Comparison of ENCODE assay signal across 9 cellular contexts in the genomic region with DNA sequence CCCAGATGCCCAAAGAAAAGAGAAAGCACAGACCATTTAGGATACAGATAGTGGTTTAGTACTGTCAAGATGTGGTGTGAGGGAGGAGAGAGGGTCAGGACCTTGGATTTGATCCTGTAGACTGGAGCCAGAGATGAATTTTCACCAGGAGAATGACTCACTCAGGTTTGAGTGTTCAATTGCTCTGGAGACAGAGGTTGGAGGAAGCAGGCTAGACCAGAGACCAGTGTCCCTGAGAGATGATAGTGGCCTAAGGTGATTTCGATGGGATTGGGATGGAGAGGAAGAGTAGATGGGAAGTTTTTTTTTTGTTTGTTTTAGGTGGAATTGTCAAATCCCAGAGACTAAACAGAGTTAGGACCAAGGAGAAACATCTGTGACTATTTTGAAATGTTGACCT. TPM values are rescaled to one million over a fixed set of nuclear protein-coding genes. Genes with fewer than 3 reads are reported as not detected.
DNase-seq lines count a peak whose midpoint lies in the region; ATAC-seq, FAIRE-seq and TF ChIP-seq lines count a peak whose summit lies in the region.
"Had no signal": no experiment of that assay in that cellular context is flagged by ENCODE, and none has a peak within 500 bp of the region (broad histone marks: within the 10 kb centered on the region; RNA-seq: fewer than 3 reads in every experiment).

No MANE protein-coding gene starts in this region.

- H3K4me2 ChIP-seq in fibroblast of lung (ENCODE audit: extremely low read depth, insufficient read depth, low read length) (peak overlapping the region; percentile 95), neuronal stem cell (ENCODE audit: insufficient read depth, low read length, poor library complexity, severe bottlenecking) (no peak overlapping the region)

- no peak overlapping the region for H2BK5ac ChIP-seq in neuronal stem cell (ENCODE audit: low read length)

- H2AFZ ChIP-seq in fibroblast of lung (ENCODE audit: low read length) = no peak overlapping the region
- no peak overlapping the region for H2AFZ ChIP-seq in neuronal stem cell (ENCODE audit: low read length)

- no peak overlapping the region for H3K14ac ChIP-seq in neuronal stem cell (ENCODE audit: low read length)

- H2BK120ac ChIP-seq in neuronal stem cell (ENCODE audit: low read depth, low read length) = no peak overlapping the region

- H3K79me1 ChIP-seq in neuronal stem cell (ENCODE audit: low read depth, low read length) = no peaks in the 10 kb centered on the region

- no peak overlapping the region for H3K18ac ChIP-seq in neuronal stem cell (ENCODE audit: low read length)

- ATAC-seq in RWPE2 (ENCODE audit: low read depth) = no peak

- H3K27ac ChIP-seq in RWPE2 (ENCODE audit: poor library complexity, severe bottlenecking) = peak overlapping the region; percentile 83
- no peak overlapping the region for H3K27ac ChIP-seq in fibroblast of lung (ENCODE audit: insufficient read depth, low read length)
- H3K27ac ChIP-seq in small intestine (ENCODE audit: low read depth in 1 of 2, low read length in 1 of 2) = peak overlapping the region; percentile 91 to 99
- no peak overlapping the region for H3K27ac ChIP-seq in neuronal stem cell (replicated peaks; ENCODE audit: low read length)
- H3K27ac ChIP-seq: testis had no signal

- no peak overlapping the region for H2BK12ac ChIP-seq in neuronal stem cell (ENCODE audit: low read length)

- H3K79me2 ChIP-seq in fibroblast of lung (ENCODE audit: control insufficient read depth, insufficient read depth, low read length) = peaks cover 50% of the 10 kb centered on the region

- H3K4me3 ChIP-seq in RWPE2 (ENCODE audit: severe bottlenecking) (no peak overlapping the region), fibroblast of lung (replicated peaks in 1 of 4; ENCODE audit: control extremely low read depth in 1 of 4, insufficient read depth in 1 of 4, low read depth in 3 of 4, low read length in 4 of 4) (peak overlapping the region in 2 of 4 experiments; percentile 80 to 89), small intestine (ENCODE audit: low read depth in 1 of 2, low read length in 2 of 2) (peak overlapping the region in 1 of 2 donors; percentile 96), neuronal stem cell (ENCODE audit: low read length in 2 of 2) (peak overlapping the region in 1 of 2 donors; percentile 0)
- H3K4me3 ChIP-seq: testis had no signal

- peaks cover 2% of the 10 kb centered on the region for H4K20me1 ChIP-seq in fibroblast of lung (ENCODE audit: control insufficient read depth, extremely low read depth, insufficient read depth, low read length)

- no peak overlapping the region for H3K9ac ChIP-seq in fibroblast of lung (ENCODE audit: insufficient read depth, low read length)
- no peak overlapping the region for H3K9ac ChIP-seq in neuronal stem cell (ENCODE audit: low read depth, low read length, poor library complexity)

- no peak overlapping the region for H3K27ac Mint-ChIP-seq in T-helper 1 cell treated with Interleukin-12 subunit alpha and Interleukin-12 subunit beta and Interleukin-4 antibody, amounts not matched to agents 30 μg/mL and 1 μg/mL, for 36 hours

- H4K91ac ChIP-seq in neuronal stem cell (ENCODE audit: low read depth, low read length, poor library complexity) = no peak overlapping the region

- H3K36me3 ChIP-seq in RWPE2 (ENCODE audit: low read depth) (peaks cover 46% of the 10 kb centered on the region), fibroblast of lung (ENCODE audit: control insufficient read depth, insufficient read depth, low read length) (peaks cover 1% of the 10 kb centered on the region), small intestine (ENCODE audit: control insufficient read depth in 2 of 2, insufficient read depth in 2 of 2, low read length in 2 of 2) (peaks cover 0 to 2% of the 10 kb centered on the region in 2 donors), neuronal stem cell (replicated peaks in 1 of 2; ENCODE audit: control insufficient read depth in 2 of 2, insufficient read depth in 2 of 2, low read length in 2 of 2) (peaks cover 5 to 42% of the 10 kb centered on the region in 2 donors)

- H3K9me3 Mint-ChIP-seq in T-helper 1 cell treated with Interleukin-12 subunit alpha and Interleukin-12 subunit beta and Interleukin-4 antibody, amounts not matched to agents 30 μg/mL and 1 μg/mL, for 36 hours = no peaks in the 10 kb centered on the region

- DNase-seq in T-helper 1 cell (no peak), RWPE2 (ENCODE audit: low spot score) (no peak), fibroblast of lung (ENCODE audit: low read depth in 2 of 2) (peak in 1 of 2 donors; percentile 62), small intestine (peak; percentile 77), NCI-H2196 treated with DMSO at 0.1 percent for 48 hours (lab: John Stamatoyannopoulos, UW; ENCODE audit: unreplicated experiment) (no peak), neuronal stem cell (ENCODE audit: low spot score) (no peak), SHP77 (lab: John Stamatoyannopoulos, UW) (no peak)
- DNase-seq: testis had no signal

- no peak overlapping the region for H2BK15ac ChIP-seq in neuronal stem cell (ENCODE audit: low read length)

- FAIRE-seq in small intestine (lab: Jason Lieb, UNC) = no peak

- H2AK5ac ChIP-seq in neuronal stem cell (ENCODE audit: low read depth, low read length) = no peak overlapping the region

- H4K8ac ChIP-seq in neuronal stem cell (ENCODE audit: low read depth, low read length) = no peak overlapping the region

- WGBS in small intestine, 3 donors = 57 to 71% (median 71%) methylated on average over 1 of the region's 1 CpG
- WGBS in neuronal stem cell (ENCODE audit: extremely low coverage in 2 of 2, insufficient read length in 2 of 2, insufficient replicate concordance in 1 of 2), 2 donors = 100% methylated on average over 1 of the region's 1 CpG; no CpG with 5 or more reads in 1 of the 2 donors

- no peaks in the 10 kb centered on the region for H3K27me3 Mint-ChIP-seq in T-helper 1 cell treated with Interleukin-12 subunit alpha and Interleukin-12 subunit beta and Interleukin-4 antibody, amounts not matched to agents 30 μg/mL and 1 μg/mL, for 36 hours (ENCODE audit: low read depth)

- H3K27me3 ChIP-seq in RWPE2 (ENCODE audit: insufficient read depth, poor library complexity, severe bottlenecking) (no peaks in the 10 kb centered on the region), fibroblast of lung (ENCODE audit: control insufficient read depth, insufficient read depth, low read length) (no peaks in the 10 kb centered on the region), small intestine (ENCODE audit: control insufficient read depth in 2 of 2, insufficient read depth in 2 of 2, low read length in 2 of 2) (no peaks in the 10 kb centered on the region), neuronal stem cell (ENCODE audit: control insufficient read depth in 3 of 3, insufficient read depth in 3 of 3, low read depth in 1 of 3, low read length in 3 of 3) (no peaks in the 10 kb centered on the region)
- H3K27me3 ChIP-seq: testis had no signal

- peaks cover 38% of the 10 kb centered on the region for H3K4me1 Mint-ChIP-seq in T-helper 1 cell treated with Interleukin-12 subunit alpha and Interleukin-12 subunit beta and Interleukin-4 antibody, amounts not matched to agents 30 μg/mL and 1 μg/mL, for 36 hours (ENCODE audit: low read depth)

- no peak for TF ChIP-seq CTCF in RWPE2 (IDR thresholded peaks at IDR 0.05; ENCODE audit: poor library complexity, severe bottlenecking)
- no peak for TF ChIP-seq CTCF in fibroblast of lung (conservative IDR thresholded peaks at IDR 0.05 in 1 of 2, IDR thresholded peaks at IDR 0.05 in 1 of 2; ENCODE audit: low read depth in 1 of 2, low read length in 2 of 2)

- H3K4ac ChIP-seq in neuronal stem cell (ENCODE audit: low read length) = no peak overlapping the region

- no peak overlapping the region for H3K23ac ChIP-seq in neuronal stem cell (ENCODE audit: low read depth, low read length, poor library complexity)

- peak overlapping the region; percentile 87 for H3K4me3 Mint-ChIP-seq in T-helper 1 cell treated with Interleukin-12 subunit alpha and Interleukin-12 subunit beta and Interleukin-4 antibody, amounts not matched to agents 30 μg/mL and 1 μg/mL, for 36 hours

- H3K4me1 ChIP-seq in RWPE2 (ENCODE audit: insufficient read depth, poor library complexity, severe bottlenecking) (peaks cover 35% of the 10 kb centered on the region), fibroblast of lung (ENCODE audit: control insufficient read depth, extremely low read depth, insufficient read depth, low read length) (peaks cover 6% of the 10 kb centered on the region), small intestine (ENCODE audit: control insufficient read depth in 2 of 2, insufficient read depth in 1 of 2, low read depth in 1 of 2, low read length in 1 of 2) (peaks cover 11 to 15% of the 10 kb centered on the region in 2 donors), neuronal stem cell (ENCODE audit: control insufficient read depth in 2 of 2, insufficient read depth in 1 of 2, low read depth in 1 of 2, low read length in 2 of 2) (peaks cover 5 to 16% of the 10 kb centered on the region in 2 donors)

- peaks cover 17% of the 10 kb centered on the region for H3K36me3 Mint-ChIP-seq in T-helper 1 cell treated with Interleukin-12 subunit alpha and Interleukin-12 subunit beta and Interleukin-4 antibody, amounts not matched to agents 30 μg/mL and 1 μg/mL, for 36 hours (ENCODE audit: low read depth)

- H3K9me3 ChIP-seq in RWPE2 (ENCODE audit: severe bottlenecking) (no peaks in the 10 kb centered on the region), fibroblast of lung (ENCODE audit: control insufficient read depth, insufficient read depth, low read depth, low read length) (no peaks in the 10 kb centered on the region), small intestine (ENCODE audit: control insufficient read depth, low read depth) (no peaks in the 10 kb centered on the region), neuronal stem cell (replicated peaks in 1 of 2; ENCODE audit: control insufficient read depth in 2 of 2, insufficient read depth in 1 of 2, low read depth in 1 of 2, low read length in 2 of 2) (no peaks in the 10 kb centered on the region)
- H3K9me3 ChIP-seq: testis had no signal

RNA-seq across cellular contexts. Expression of a gene that starts 2.3 kb away (rescaled TPM):
- total RNA-seq in fibroblast of lung = 61.1 and 66.7 TPM in 2 replicates
- polyA plus RNA-seq in fibroblast of lung (10.9 and 13.7 TPM in 2 replicates), small intestine (10 to 100 TPM; 48.6 to 68.4 (median 67.1) TPM)
- 8.5 and 10.0 TPM in 2 replicates for polyA plus RNA-seq in fibroblast of lung (2012)
- 3.3 and 5.8 TPM in 2 replicates for polyA minus RNA-seq in fibroblast of lung (ENCODE audit: low replicate concordance)
- 23.4 TPM for polyA plus RNA-seq in neuronal stem cell (2013, experiment 1 of 2)
- polyA plus RNA-seq in neuronal stem cell (2013, experiment 2 of 2) = 23.1 TPM

Comparison
In these comparisons a context has a peak if more than half of its experiments do, and no peak if none do; other contexts are left out.
1. H3K27ac ChIP-seq: peak in RWPE2 (single experiment) and small intestine (2 of 2); none in fibroblast of lung (single experiment) and neuronal stem cell (single experiment).